8 cellular contexts compared by ENCODE assay signal in the genomic region with DNA sequence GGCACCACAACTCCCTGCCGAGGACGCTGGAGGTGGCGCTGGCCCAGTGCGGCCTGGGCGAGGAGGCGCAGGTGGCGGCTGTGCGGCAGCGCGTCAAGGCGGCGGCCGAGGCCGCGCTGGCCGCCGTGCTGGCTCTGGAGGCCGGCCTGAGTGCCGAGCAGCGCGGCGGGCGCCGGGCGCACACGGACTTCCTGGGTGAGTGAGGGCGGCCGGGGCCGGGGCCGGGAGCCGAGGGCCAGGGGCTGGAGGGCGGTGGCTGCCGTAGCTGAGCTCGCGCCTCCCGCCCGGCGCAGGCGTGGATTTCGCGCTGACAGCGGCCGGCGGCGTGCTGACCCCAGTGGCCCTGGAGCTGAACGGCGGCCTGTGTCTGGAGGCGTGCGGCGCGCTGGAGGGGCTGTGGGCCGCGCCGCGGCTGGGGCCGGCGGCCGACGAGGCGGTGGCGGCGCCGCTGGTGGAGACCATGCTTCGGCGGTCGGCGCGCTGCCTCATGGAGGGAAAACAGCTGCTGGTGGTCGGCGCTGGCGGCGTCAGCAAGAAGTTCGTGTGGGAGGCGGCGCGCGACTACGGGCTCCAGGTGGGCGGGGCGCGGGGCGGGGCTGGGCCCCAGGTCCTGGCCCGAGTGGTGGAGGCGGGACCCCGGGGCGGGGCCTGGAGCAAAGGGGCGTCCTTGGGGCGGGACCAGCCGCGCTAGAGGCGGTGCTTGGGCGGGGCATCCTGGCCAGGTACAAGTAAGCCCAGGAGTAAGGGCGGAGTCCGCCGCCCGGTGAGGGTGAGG. TPM values are rescaled to one million over a fixed set of nuclear protein-coding genes. Genes with fewer than 3 reads are reported as not detected.
A peak's percentile ranks its signal among the peaks of the same experiment; 100 is the strongest.
DNase-seq lines count a peak whose midpoint lies in the region; ATAC-seq and TF ChIP-seq lines count a peak whose summit lies in the region.

No MANE protein-coding gene starts in this region.

- H3K36me3 ChIP-seq in adipocyte (ENCODE audit: control insufficient read depth, insufficient read depth, low read length, severe bottlenecking) = no peaks in the 10 kb centered on the region
- no peaks in the 10 kb centered on the region for H3K36me3 ChIP-seq in heart left ventricle
- H3K36me3 ChIP-seq in upper lobe of left lung = no peaks in the 10 kb centered on the region

- peak overlapping the region; percentile 83 for H3K9ac ChIP-seq in adipocyte (ENCODE audit: low read length)

- intact Hi-C loops in heart left ventricle (cut with DNase I) = loop anchor here in 3 of 10 donors (2.0 to 5.0 kb wide), 3 partner anchors 18 to 88 kb away; a partner anchor contains a TSS
- intact Hi-C loops in posterior vena cava (cut with DNase I) = no loop called here

- H3K4me1 ChIP-seq in adipocyte (ENCODE audit: control insufficient read depth, insufficient read depth, low read length) (peaks cover 4% of the 10 kb centered on the region), heart left ventricle (peaks cover 3 to 56% (median 37%) of the 10 kb centered on the region in 12 donors), upper lobe of left lung (peaks cover 38 to 51% (median 39%) of the 10 kb centered on the region in 4 donors)

- DNase-seq in NCI-H1436 (lab: John Stamatoyannopoulos, UW) (peak; percentile 91), SW 1271 (lab: John Stamatoyannopoulos, UW) (peak; percentile 71 to 88), adipocyte (ENCODE audit: low read depth) (peak; percentile 96), heart left ventricle (peak; percentile 96 to 99 (median 97)), posterior vena cava (ENCODE audit: low spot score) (peak; percentile 98), upper lobe of left lung (peak; percentile 99 to 100)

- TF ChIP-seq POLR2A in GM10847 (IDR thresholded peaks at IDR 0.05; ENCODE audit: extremely low read depth, insufficient read length) (peak; percentile 52), heart left ventricle (IDR thresholded peaks at IDR 0.05) (peak in 1 of 2 donors; percentile 81), upper lobe of left lung (IDR thresholded peaks at IDR 0.05) (peak in 2 of 4 donors; percentile 55 to 73)

- TF ChIP-seq CTCF in heart left ventricle (IDR thresholded peaks at IDR 0.05) (no peak), upper lobe of left lung (IDR thresholded peaks at IDR 0.05) (peak in 5 of 6 experiments; percentile 12 to 62 (median 30))

- peak; percentile 87 for ATAC-seq in HG02759 (IDR thresholded peaks at IDR 0.05; ENCODE audit: unreplicated experiment)
- peak; percentile 91 to 93 (median 92) for ATAC-seq in heart left ventricle
- ATAC-seq in upper lobe of left lung (ENCODE audit: low FRiP score in 2 of 2) = peak; percentile 95 to 98

- H3K27me3 ChIP-seq in adipocyte (replicated peaks; ENCODE audit: control insufficient read depth, insufficient read depth, low read length) (no peaks in the 10 kb centered on the region), heart left ventricle (peaks cover 0 to 1% (median 0%) of the 10 kb centered on the region in 9 donors), upper lobe of left lung (no peaks in the 10 kb centered on the region)

- TF ChIP-seq EP300 in upper lobe of left lung (IDR thresholded peaks at IDR 0.05) = no peak

- no peaks in the 10 kb centered on the region for H3K9me3 ChIP-seq in adipocyte (ENCODE audit: control insufficient read depth, low read length)
- no peaks in the 10 kb centered on the region for H3K9me3 ChIP-seq in heart left ventricle
- no peaks in the 10 kb centered on the region for H3K9me3 ChIP-seq in upper lobe of left lung

- H3K4me3 ChIP-seq in adipocyte (ENCODE audit: low read length) = peak overlapping the region; percentile 80
- H3K4me3 ChIP-seq in heart left ventricle = peak overlapping the region; percentile 32 to 89 (median 64)
- peak overlapping the region; percentile 18 to 82 (median 65) for H3K4me3 ChIP-seq in upper lobe of left lung

- 0 to 1% (median 1%) methylated on average over 39 to 96 of the region's 96 CpGs for WGBS in heart left ventricle, 4 donors
- 2 to 3% methylated on average over 19 to 29 of the region's 96 CpGs for WGBS in upper lobe of left lung, 2 donors

- H3K27ac ChIP-seq in heart left ventricle (peak overlapping the region; percentile 79 to 97 (median 92)), upper lobe of left lung (peak overlapping the region; percentile 83 to 90 (median 88))

RNA-seq across cellular contexts. Expression of a gene that starts 5.4 kb away (rescaled TPM):
- 10 to 100 TPM in 5 of 9 donors, 1 to 10 TPM in 4; 3.5 to 33.6 (median 11.8) TPM for total RNA-seq in heart left ventricle
- polyA plus RNA-seq in heart left ventricle = 1 to 10 TPM in 1 of 2 donors, under 1 TPM in 1; 0.89 to 6.2 TPM
- 1 to 10 TPM; 1.4 to 1.6 TPM for total RNA-seq in posterior vena cava
- total RNA-seq in upper lobe of left lung = 1 to 10 TPM in 2 of 6 donors, under 1 TPM in 4; 0.49 to 4.2 (median 0.89) TPM

RNA-seq across cellular contexts. Expression of a gene that starts 7.5 kb away (rescaled TPM):
- total RNA-seq in heart left ventricle (10 to 100 TPM; 19.3 to 32.8 (median 25.2) TPM), posterior vena cava (10 to 100 TPM; 28.9 TPM), upper lobe of left lung (10 to 100 TPM; 35.2 to 94.3 (median 50.4) TPM)
- polyA plus RNA-seq in heart left ventricle = 10 to 100 TPM; 33.3 to 36.0 TPM

RNA-seq across cellular contexts. Expression of a gene that starts 16.6 kb away (rescaled TPM):
- total RNA-seq in heart left ventricle (10 to 100 TPM in 1 of 9 donors, 1 to 10 TPM in 4, under 1 TPM in 4; 0.50 to 11.0 (median 1.3) TPM), posterior vena cava (1 to 10 TPM; 2.5 TPM), upper lobe of left lung (10 to 100 TPM; 12.8 to 34.0 (median 18.0) TPM)
- 1 to 10 TPM; 1.1 to 1.4 TPM for polyA plus RNA-seq in heart left ventricle

RNA-seq across cellular contexts. Expression of a gene that starts 16.9 kb away (rescaled TPM):
- total RNA-seq in heart left ventricle (10 to 100 TPM in 1 of 9 donors, 1 to 10 TPM in 4, under 1 TPM in 4; 0.14 to 14.2 (median 1.6) TPM), posterior vena cava (1 to 10 TPM; 2.9 to 3.4 TPM), upper lobe of left lung (10 to 100 TPM in 5 of 6 donors, 1 to 10 TPM in 1; 8.4 to 45.3 (median 32.7) TPM)
- under 1 TPM; 0.61 to 0.88 TPM for polyA plus RNA-seq in heart left ventricle

RNA-seq across cellular contexts. Expression of a gene that starts 19.2 kb away (rescaled TPM):
- total RNA-seq in heart left ventricle (100 to 1,000 TPM in 7 of 9 donors, 10 to 100 TPM in 2; 90.3 to 151 (median 105) TPM), posterior vena cava (10 to 100 TPM; 62.1 to 70.6 TPM), upper lobe of left lung (100 to 1,000 TPM in 3 of 6 donors, 10 to 100 TPM in 3; 83.8 to 191 (median 135) TPM)
- polyA plus RNA-seq in heart left ventricle = 100 to 1,000 TPM in 1 of 2 donors, 10 to 100 TPM in 1; 94.4 to 207 TPM

Comparison
In these comparisons a context has a peak if more than half of its experiments do, and no peak if none do; other contexts are left out.
1. Peak in every context shown above with its lines: DNase-seq, ATAC-seq, H3K4me3 ChIP-seq and H3K27ac ChIP-seq.
2. CTCF ChIP-seq: peak in upper lobe of left lung (5 of 6); none in heart left ventricle (0 of 12).